16 cellular contexts compared by ENCODE assay signal in the genomic region with DNA sequence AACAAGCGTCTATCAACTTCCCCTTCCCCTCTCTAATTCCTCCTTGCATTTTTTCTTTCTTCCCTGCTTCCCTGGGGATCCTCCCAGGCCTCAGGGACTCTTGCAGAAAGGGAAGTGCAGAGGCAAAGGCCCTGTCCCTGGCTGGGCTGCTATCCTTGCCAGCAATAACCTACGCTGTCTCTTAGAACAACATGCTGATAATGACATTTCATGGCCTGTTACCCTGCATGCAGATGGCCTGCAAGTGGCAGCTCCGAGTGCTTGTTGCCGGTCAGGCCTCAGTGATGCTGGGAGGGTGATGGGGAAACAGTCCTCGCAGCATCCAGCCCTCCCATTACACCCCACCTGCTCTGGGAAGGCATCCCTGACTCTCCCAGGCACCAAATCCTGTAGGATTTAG.
DNase-seq lines count a peak whose midpoint lies in the region; TF ChIP-seq lines count a peak whose summit lies in the region.
"Had no signal": no experiment of that assay in that cellular context is flagged by ENCODE, and none has a peak within 500 bp of the region (broad histone marks: within the 10 kb centered on the region; RNA-seq: fewer than 3 reads in every experiment).

No MANE protein-coding gene starts in this region.

- no peak overlapping the region for H3K4me3 Mint-ChIP-seq in CD14-positive monocyte
- H3K4me3 Mint-ChIP-seq: CD4-positive, alpha-beta T cell; CD8-positive, alpha-beta memory T cell; GM23338 had no signal

- H3K4me1 Mint-ChIP-seq in CD14-positive monocyte = no peaks in the 10 kb centered on the region
- H3K4me1 Mint-ChIP-seq: CD8-positive, alpha-beta memory T cell had no signal

- no peaks in the 10 kb centered on the region for H3K36me3 Mint-ChIP-seq in CD14-positive monocyte

- peaks cover 16 to 36% (median 27%) of the 10 kb centered on the region in 3 donors for H3K27me3 Mint-ChIP-seq in CD14-positive monocyte (ENCODE audit: low read depth in 3 of 3)

- TF ChIP-seq CTCF in CD14-positive monocyte (IDR thresholded peaks at IDR 0.05) (no peak), lower leg skin (IDR thresholded peaks at IDR 0.05) (no peak)

- peak; percentile 34 for DNase-seq in CD14-positive monocyte (ENCODE audit: low spot score)
- peak; percentile 20 for DNase-seq in NCI-H345 (lab: John Stamatoyannopoulos, UW)
- DNase-seq in cerebellar cortex (ENCODE audit: low spot score) = peak; percentile 61
- DNase-seq in left kidney (ENCODE audit: low read depth, low spot score) = peak; percentile 37
- DNase-seq in activated effector memory CD4-positive, alpha-beta T cell treated with Interleukin-2 at 50 U/mL for 16 hours = no peak
- DNase-seq in lower leg skin (ENCODE audit: low spot score in 2 of 2) = no peak
- no peak for DNase-seq in OCI-M2 (lab: John Stamatoyannopoulos, UW; ENCODE audit: unreplicated experiment)
- DNase-seq: CD4-positive, alpha-beta T cell; CD8-positive, alpha-beta memory T cell; DMS 273 treated with DMSO at 0.1 percent for 48 hours; DMS79; EL; GF-D8 had no signal

- no peak overlapping the region for H3K4me3 ChIP-seq in lower leg skin (ENCODE audit: low read depth, poor library complexity, severe bottlenecking)
- H3K4me3 ChIP-seq: BLaER1, GM23338, HAP-1 had no signal

- H3K27ac Mint-ChIP-seq in CD14-positive monocyte = no peak overlapping the region
- H3K27ac Mint-ChIP-seq: CD4-positive, alpha-beta T cell; CD8-positive, alpha-beta memory T cell; GM23338 had no signal

- TF ChIP-seq POLR2A in lower leg skin (IDR thresholded peaks at IDR 0.05) = no peak

- intact Hi-C loops in CD14-positive monocyte (cut with micrococcal nuclease) (no loop called here), lower leg skin (cut with DNase I; ENCODE audit: low total_unique reads) (no loop called here)

- peaks cover 0 to 6% (median 4%) of the 10 kb centered on the region in 7 donors for H3K9me3 Mint-ChIP-seq in CD14-positive monocyte

- 51 to 68% methylated on average over 5 of the region's 5 CpGs for WGBS in lower leg skin, 2 donors

Comparison
In these comparisons a context has a peak if more than half of its experiments do, and no peak if none do; other contexts are left out.
1. DNase-seq: peak in CD14-positive monocyte (single experiment), NCI-H345 (single experiment), cerebellar cortex (single experiment) and left kidney (single experiment); none in activated effector memory CD4-positive, alpha-beta T cell treated with Interleukin-2 at 50 U/mL for 16 hours (single experiment), lower leg skin (0 of 2) and OCI-M2 (single experiment).